1 cellular context compared by ENCODE assay signal in genomic region chr1:52368383-52369172, GRCh38.
TF ChIP-seq lines count a peak whose summit lies in the region.

No MANE protein-coding gene starts in this region.

TF ChIP-seq in HepG2, 621 proteins besides CTCF, POLR2A, EP300 and RAD21 (continues in another document):
- TF ChIP-seq ARHGAP35 (CRISPR knock-in tag; IDR thresholded peaks at IDR 0.05; ENCODE audit: borderline replicate concordance) = no peak
- no peak for TF ChIP-seq JUNB (CRISPR knock-in tag; IDR thresholded peaks at IDR 0.05; ENCODE audit: borderline replicate concordance)
- TF ChIP-seq SP4 (CRISPR knock-in tag; IDR thresholded peaks at IDR 0.05) = peak; percentile 32; the same call in 1 of the 2 replicates
- peak; percentile 55 for TF ChIP-seq STAG1 (CRISPR knock-in tag; IDR thresholded peaks at IDR 0.05)
- TF ChIP-seq, protein P1, sequence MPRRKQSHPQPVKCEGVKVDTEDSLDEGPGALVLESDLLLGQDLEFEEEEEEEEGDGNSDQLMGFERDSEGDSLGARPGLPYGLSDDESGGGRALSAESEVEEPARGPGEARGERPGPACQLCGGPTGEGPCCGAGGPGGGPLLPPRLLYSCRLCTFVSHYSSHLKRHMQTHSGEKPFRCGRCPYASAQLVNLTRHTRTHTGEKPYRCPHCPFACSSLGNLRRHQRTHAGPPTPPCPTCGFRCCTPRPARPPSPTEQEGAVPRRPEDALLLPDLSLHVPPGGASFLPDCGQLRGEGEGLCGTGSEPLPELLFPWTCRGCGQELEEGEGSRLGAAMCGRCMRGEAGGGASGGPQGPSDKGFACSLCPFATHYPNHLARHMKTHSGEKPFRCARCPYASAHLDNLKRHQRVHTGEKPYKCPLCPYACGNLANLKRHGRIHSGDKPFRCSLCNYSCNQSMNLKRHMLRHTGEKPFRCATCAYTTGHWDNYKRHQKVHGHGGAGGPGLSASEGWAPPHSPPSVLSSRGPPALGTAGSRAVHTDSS (CRISPR knock-in tag; conservative IDR thresholded peaks at IDR 0.05) = no peak
- no peak for TF ChIP-seq TCF7 (IDR thresholded peaks at IDR 0.05; ENCODE audit: low read depth)
- TF ChIP-seq, protein P2, sequence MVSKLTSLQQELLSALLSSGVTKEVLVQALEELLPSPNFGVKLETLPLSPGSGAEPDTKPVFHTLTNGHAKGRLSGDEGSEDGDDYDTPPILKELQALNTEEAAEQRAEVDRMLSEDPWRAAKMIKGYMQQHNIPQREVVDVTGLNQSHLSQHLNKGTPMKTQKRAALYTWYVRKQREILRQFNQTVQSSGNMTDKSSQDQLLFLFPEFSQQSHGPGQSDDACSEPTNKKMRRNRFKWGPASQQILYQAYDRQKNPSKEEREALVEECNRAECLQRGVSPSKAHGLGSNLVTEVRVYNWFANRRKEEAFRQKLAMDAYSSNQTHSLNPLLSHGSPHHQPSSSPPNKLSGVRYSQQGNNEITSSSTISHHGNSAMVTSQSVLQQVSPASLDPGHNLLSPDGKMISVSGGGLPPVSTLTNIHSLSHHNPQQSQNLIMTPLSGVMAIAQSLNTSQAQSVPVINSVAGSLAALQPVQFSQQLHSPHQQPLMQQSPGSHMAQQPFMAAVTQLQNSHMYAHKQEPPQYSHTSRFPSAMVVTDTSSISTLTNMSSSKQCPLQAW (CRISPR knock-in tag; IDR thresholded peaks at IDR 0.05) = no peak
- TF ChIP-seq ZNF460 (CRISPR knock-in tag; IDR thresholded peaks at IDR 0.05; ENCODE audit: borderline replicate concordance) = no peak
- no peak for TF ChIP-seq HOXA9 (CRISPR knock-in tag; IDR thresholded peaks at IDR 0.05; ENCODE audit: borderline replicate concordance)
- no peak for TF ChIP-seq CAMTA2 (CRISPR knock-in tag; IDR thresholded peaks at IDR 0.05; ENCODE audit: borderline replicate concordance)
- TF ChIP-seq, protein P3, sequence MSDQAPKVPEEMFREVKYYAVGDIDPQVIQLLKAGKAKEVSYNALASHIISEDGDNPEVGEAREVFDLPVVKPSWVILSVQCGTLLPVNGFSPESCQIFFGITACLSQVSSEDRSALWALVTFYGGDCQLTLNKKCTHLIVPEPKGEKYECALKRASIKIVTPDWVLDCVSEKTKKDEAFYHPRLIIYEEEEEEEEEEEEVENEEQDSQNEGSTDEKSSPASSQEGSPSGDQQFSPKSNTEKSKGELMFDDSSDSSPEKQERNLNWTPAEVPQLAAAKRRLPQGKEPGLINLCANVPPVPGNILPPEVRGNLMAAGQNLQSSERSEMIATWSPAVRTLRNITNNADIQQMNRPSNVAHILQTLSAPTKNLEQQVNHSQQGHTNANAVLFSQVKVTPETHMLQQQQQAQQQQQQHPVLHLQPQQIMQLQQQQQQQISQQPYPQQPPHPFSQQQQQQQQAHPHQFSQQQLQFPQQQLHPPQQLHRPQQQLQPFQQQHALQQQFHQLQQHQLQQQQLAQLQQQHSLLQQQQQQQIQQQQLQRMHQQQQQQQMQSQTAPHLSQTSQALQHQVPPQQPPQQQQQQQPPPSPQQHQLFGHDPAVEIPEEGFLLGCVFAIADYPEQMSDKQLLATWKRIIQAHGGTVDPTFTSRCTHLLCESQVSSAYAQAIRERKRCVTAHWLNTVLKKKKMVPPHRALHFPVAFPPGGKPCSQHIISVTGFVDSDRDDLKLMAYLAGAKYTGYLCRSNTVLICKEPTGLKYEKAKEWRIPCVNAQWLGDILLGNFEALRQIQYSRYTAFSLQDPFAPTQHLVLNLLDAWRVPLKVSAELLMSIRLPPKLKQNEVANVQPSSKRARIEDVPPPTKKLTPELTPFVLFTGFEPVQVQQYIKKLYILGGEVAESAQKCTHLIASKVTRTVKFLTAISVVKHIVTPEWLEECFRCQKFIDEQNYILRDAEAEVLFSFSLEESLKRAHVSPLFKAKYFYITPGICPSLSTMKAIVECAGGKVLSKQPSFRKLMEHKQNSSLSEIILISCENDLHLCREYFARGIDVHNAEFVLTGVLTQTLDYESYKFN (CRISPR knock-in tag; conservative IDR thresholded peaks at IDR 0.05) = no peak
- no peak for TF ChIP-seq LCORL (IDR thresholded peaks at IDR 0.05)
- no peak for TF ChIP-seq LCORL (CRISPR knock-in tag; IDR thresholded peaks at IDR 0.05)
- TF ChIP-seq ZFY (CRISPR knock-in tag; IDR thresholded peaks at IDR 0.05) = peak; percentile 82
- TF ChIP-seq ZNF414 (CRISPR knock-in tag; IDR thresholded peaks at IDR 0.05) = no peak
- TF ChIP-seq ZNF773 (CRISPR knock-in tag; IDR thresholded peaks at IDR 0.05; ENCODE audit: borderline replicate concordance) = no peak
- no peak for TF ChIP-seq RARG (CRISPR knock-in tag; IDR thresholded peaks at IDR 0.05; ENCODE audit: low read depth)
- no peak for TF ChIP-seq HNF1A (IDR thresholded peaks at IDR 0.05; ENCODE audit: low read depth)
- TF ChIP-seq HNF1A (CRISPR knock-in tag; IDR thresholded peaks at IDR 0.05; ENCODE audit: borderline replicate concordance) = no peak
- TF ChIP-seq REL (CRISPR knock-in tag; conservative IDR thresholded peaks at IDR 0.05) = no peak
- 0 out of 2 replicates have a peak, but pooled peaks have one; percentile 45 for TF ChIP-seq ZNF451 (CRISPR knock-in tag; IDR thresholded peaks at IDR 0.05)
- TF ChIP-seq, protein P4, sequence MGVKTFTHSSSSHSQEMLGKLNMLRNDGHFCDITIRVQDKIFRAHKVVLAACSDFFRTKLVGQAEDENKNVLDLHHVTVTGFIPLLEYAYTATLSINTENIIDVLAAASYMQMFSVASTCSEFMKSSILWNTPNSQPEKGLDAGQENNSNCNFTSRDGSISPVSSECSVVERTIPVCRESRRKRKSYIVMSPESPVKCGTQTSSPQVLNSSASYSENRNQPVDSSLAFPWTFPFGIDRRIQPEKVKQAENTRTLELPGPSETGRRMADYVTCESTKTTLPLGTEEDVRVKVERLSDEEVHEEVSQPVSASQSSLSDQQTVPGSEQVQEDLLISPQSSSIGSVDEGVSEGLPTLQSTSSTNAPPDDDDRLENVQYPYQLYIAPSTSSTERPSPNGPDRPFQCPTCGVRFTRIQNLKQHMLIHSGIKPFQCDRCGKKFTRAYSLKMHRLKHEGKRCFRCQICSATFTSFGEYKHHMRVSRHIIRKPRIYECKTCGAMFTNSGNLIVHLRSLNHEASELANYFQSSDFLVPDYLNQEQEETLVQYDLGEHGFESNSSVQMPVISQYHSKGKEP (CRISPR knock-in tag; IDR thresholded peaks at IDR 0.05) = no peak
- TF ChIP-seq NR3C1 (CRISPR knock-in tag; IDR thresholded peaks at IDR 0.05) = no peak
- TF ChIP-seq SKIL (CRISPR knock-in tag; IDR thresholded peaks at IDR 0.05; ENCODE audit: borderline replicate concordance) = no peak
- no peak for TF ChIP-seq PPARG (CRISPR knock-in tag; conservative IDR thresholded peaks at IDR 0.05)
- no peak for TF ChIP-seq GTF2F1 (IDR thresholded peaks at IDR 0.05; ENCODE audit: low read length)
- no peak for TF ChIP-seq NCOA5 (CRISPR knock-in tag; IDR thresholded peaks at IDR 0.05)
- no peak for TF ChIP-seq ZNF557 (CRISPR knock-in tag; IDR thresholded peaks at IDR 0.05)
- no peak for TF ChIP-seq ATF4 (CRISPR knock-in tag; IDR thresholded peaks at IDR 0.05)
- TF ChIP-seq KDM1A (CRISPR knock-in tag; IDR thresholded peaks at IDR 0.05) = no peak
- TF ChIP-seq CCDC6 (CRISPR knock-in tag; IDR thresholded peaks at IDR 0.05) = no peak
- TF ChIP-seq HNRNPLL (IDR thresholded peaks at IDR 0.05; ENCODE audit: low read depth, low read length, poor library complexity, severe bottlenecking) = peak; percentile 52
- TF ChIP-seq TBX3 (IDR thresholded peaks at IDR 0.05; ENCODE audit: borderline replicate concordance) = no peak
- no peak for TF ChIP-seq ZNF558 (CRISPR knock-in tag; IDR thresholded peaks at IDR 0.05; ENCODE audit: borderline replicate concordance)
- TF ChIP-seq PRPF4 (IDR thresholded peaks at IDR 0.05; ENCODE audit: low read depth, low read length, poor library complexity, severe bottlenecking) = no peak
- TF ChIP-seq ZNF883 (CRISPR knock-in tag; IDR thresholded peaks at IDR 0.05; ENCODE audit: not compliant biosample characterization) = no peak
- TF ChIP-seq, protein P5, sequence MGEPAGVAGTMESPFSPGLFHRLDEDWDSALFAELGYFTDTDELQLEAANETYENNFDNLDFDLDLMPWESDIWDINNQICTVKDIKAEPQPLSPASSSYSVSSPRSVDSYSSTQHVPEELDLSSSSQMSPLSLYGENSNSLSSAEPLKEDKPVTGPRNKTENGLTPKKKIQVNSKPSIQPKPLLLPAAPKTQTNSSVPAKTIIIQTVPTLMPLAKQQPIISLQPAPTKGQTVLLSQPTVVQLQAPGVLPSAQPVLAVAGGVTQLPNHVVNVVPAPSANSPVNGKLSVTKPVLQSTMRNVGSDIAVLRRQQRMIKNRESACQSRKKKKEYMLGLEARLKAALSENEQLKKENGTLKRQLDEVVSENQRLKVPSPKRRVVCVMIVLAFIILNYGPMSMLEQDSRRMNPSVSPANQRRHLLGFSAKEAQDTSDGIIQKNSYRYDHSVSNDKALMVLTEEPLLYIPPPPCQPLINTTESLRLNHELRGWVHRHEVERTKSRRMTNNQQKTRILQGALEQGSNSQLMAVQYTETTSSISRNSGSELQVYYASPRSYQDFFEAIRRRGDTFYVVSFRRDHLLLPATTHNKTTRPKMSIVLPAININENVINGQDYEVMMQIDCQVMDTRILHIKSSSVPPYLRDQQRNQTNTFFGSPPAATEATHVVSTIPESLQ (CRISPR knock-in tag; conservative IDR thresholded peaks at IDR 0.05) = no peak
- 0 out of 2 replicates have a peak, but pooled peaks have one; percentile 64 for TF ChIP-seq ZNF619 (CRISPR knock-in tag; IDR thresholded peaks at IDR 0.05)
- TF ChIP-seq SOX6 (IDR thresholded peaks at IDR 0.05) = no peak
- TF ChIP-seq SOX6 (CRISPR knock-in tag; IDR thresholded peaks at IDR 0.05) = no peak
- TF ChIP-seq, protein P6, sequence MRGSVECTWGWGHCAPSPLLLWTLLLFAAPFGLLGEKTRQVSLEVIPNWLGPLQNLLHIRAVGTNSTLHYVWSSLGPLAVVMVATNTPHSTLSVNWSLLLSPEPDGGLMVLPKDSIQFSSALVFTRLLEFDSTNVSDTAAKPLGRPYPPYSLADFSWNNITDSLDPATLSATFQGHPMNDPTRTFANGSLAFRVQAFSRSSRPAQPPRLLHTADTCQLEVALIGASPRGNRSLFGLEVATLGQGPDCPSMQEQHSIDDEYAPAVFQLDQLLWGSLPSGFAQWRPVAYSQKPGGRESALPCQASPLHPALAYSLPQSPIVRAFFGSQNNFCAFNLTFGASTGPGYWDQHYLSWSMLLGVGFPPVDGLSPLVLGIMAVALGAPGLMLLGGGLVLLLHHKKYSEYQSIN (CRISPR knock-in tag; IDR thresholded peaks at IDR 0.05; ENCODE audit: borderline replicate concordance) = no peak
- no peak for TF ChIP-seq ZNF235 (CRISPR knock-in tag; IDR thresholded peaks at IDR 0.05; ENCODE audit: borderline replicate concordance)
